ENCODE assay signal across 9 cellular contexts in the genomic region with DNA sequence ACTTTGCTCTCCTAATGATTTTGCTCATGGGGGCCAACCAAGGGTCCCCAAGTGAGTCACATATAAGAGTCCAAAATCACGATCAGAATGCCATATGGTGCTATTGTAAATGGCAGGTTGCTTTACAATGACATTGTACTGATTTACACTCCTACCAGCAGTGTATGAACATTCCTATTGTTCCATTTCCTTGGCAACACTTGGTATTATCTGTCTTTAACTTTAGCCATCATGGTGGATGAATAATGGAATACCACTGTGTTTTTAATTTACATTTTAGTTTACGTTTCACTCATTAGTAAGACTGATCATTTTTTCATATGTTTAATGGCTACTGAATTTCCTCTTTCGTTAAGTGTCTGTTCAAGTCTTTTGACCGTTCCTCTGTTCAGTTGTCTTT.
"Had no signal": no experiment of that assay in that cellular context is flagged by ENCODE, and none has a peak within 500 bp of the region (broad histone marks: within the 10 kb centered on the region; RNA-seq: fewer than 3 reads in every experiment).

No MANE protein-coding gene starts in this region.

- H3K9me3 ChIP-seq: HAP-1 had no signal

- H2AFZ ChIP-seq: GM23338 had no signal

- H3K36me3 ChIP-seq: HAP-1 had no signal

- ATAC-seq: GM23338, HCT116 had no signal

- H3K4me1 ChIP-seq: HAP-1 had no signal

- H3K4me3 ChIP-seq: GM23338, HAP-1 had no signal

- H3K9ac ChIP-seq: KMS-11 had no signal

- H3K27ac ChIP-seq: HL-60, KMS-11 had no signal

- H3K4me2 ChIP-seq: GM23338, KMS-11 had no signal

- DNase-seq: H7, HFFc6, IMR-90, KBM-7 had no signal
